In the genomic region with DNA sequence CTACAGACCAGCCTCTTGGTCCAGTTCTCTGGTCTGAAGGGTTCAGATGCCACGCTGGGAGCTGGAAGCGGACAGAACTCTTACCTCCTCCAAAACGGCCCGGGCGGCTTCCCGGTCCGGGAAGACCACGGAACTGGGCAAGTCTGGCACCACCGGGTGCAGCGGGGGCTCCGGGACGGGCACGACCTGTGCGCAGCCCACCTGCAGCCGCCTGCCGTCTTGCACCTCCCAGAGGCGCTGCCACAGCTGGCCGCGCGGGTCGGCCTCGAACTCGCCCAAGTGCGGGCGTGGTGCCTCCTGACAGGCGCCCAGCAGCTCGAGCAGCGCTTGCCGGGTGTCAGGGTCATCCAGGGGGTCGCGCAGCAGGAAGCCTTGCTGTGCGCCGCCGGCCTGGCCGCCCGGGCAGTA, we compare ENCODE assay signal across 8 cellular contexts. TPM values are rescaled to one million over a fixed set of nuclear protein-coding genes. Genes with fewer than 3 reads are reported as not detected.
DNase-seq lines count a peak whose midpoint lies in the region; ATAC-seq, FAIRE-seq and TF ChIP-seq lines count a peak whose summit lies in the region.

No MANE protein-coding gene starts in this region.

- TF ChIP-seq CTCF in AG04450 (IDR thresholded peaks at IDR 0.05; ENCODE audit: low read depth, low read length) (no peak), kidney (IDR thresholded peaks at IDR 0.05; ENCODE audit: borderline replicate concordance, extremely low read depth, insufficient read depth) (no peak)

- ATAC-seq in GM19395 (IDR thresholded peaks at IDR 0.05; ENCODE audit: unreplicated experiment), result peak; percentile 34
- peak; percentile 18 for ATAC-seq in HG03520 (IDR thresholded peaks at IDR 0.05; ENCODE audit: unreplicated experiment)
- peak in 1 of 2 donors; percentile 1 for ATAC-seq in activated naive CD4-positive, alpha-beta T cell treated with anti-CD3 and anti-CD28 coated beads, Interleukin-2, amount 50 U/mL, for 72 hours

- H3K4me1 ChIP-seq in kidney (ENCODE audit: control insufficient read depth in 1 of 2, insufficient read depth in 1 of 2, low read depth in 1 of 2, low read length in 2 of 2) (peaks cover 0 to 4% of the 10 kb centered on the region in 2 donors), subcutaneous abdominal adipose tissue (ENCODE audit: control insufficient read depth in 5 of 5, insufficient read depth in 5 of 5, low read length in 5 of 5) (peaks cover 0 to 32% (median 18%) of the 10 kb centered on the region in 5 donors)

- H3K27me3 ChIP-seq in AG04450 (ENCODE audit: control insufficient read depth, insufficient read depth, low read length) (peaks cover 13% of the 10 kb centered on the region), subcutaneous abdominal adipose tissue (ENCODE audit: control insufficient read depth in 5 of 5, insufficient read depth in 4 of 5, low read length in 5 of 5) (no peaks in the 10 kb centered on the region)

- H3K9me3 Mint-ChIP-seq in activated naive CD4-positive, alpha-beta T cell treated with anti-CD3 and anti-CD28 coated beads, Interleukin-2, amount 50 U/mL, for 72 hours, result peaks cover 7 to 25% of the 10 kb centered on the region in 2 donors

- H3K9me3 ChIP-seq in AG04450 (ENCODE audit: control insufficient read depth, insufficient read depth, low read length) (no peaks in the 10 kb centered on the region; the same call in 1 of the 2 replicates), kidney (ENCODE audit: control insufficient read depth in 1 of 2, low read length in 2 of 2) (no peaks in the 10 kb centered on the region), subcutaneous abdominal adipose tissue (ENCODE audit: control insufficient read depth in 5 of 5, low read length in 5 of 5) (no peaks in the 10 kb centered on the region)

- no peak overlapping the region for H3K27ac ChIP-seq in AG04450 (ENCODE audit: low read depth, low read length)
- no peak overlapping the region for H3K27ac ChIP-seq in kidney (ENCODE audit: low read depth in 2 of 2, low read length in 2 of 2)
- H3K27ac ChIP-seq in subcutaneous abdominal adipose tissue (ENCODE audit: low read depth, low read length), result no peak overlapping the region

- POLR2A ChIA-PET in AG04450 (lab: Yijun Ruan, JAX), result no interaction called here

- no peak for DNase-seq in AG04450 (ENCODE audit: low read depth, low spot score)
- peak; percentile 32 to 63 for DNase-seq in activated naive CD4-positive, alpha-beta T cell treated with anti-CD3 and anti-CD28 coated beads, Interleukin-2, amount 50 U/mL, for 72 hours (ENCODE audit: low spot score in 2 of 2)
- DNase-seq in kidney, result peak; percentile 84
- no peak for DNase-seq in UCSD-AML1 (lab: John Stamatoyannopoulos, UW; ENCODE audit: unreplicated experiment)
- DNase-seq in NCI-H1436 treated with DMSO at 0.1 percent for 48 hours (lab: John Stamatoyannopoulos, UW), result no peak

- intact Hi-C loops in kidney (cut with DNase I), result no loop called here

- no peak for FAIRE-seq in kidney (lab: Jason Lieb, UNC)

- CTCF ChIA-PET in AG04450 (lab: Charles Lee), result no interaction called here

- H3K36me3 ChIP-seq in kidney (ENCODE audit: control insufficient read depth in 1 of 2, insufficient read depth in 2 of 2, low read length in 2 of 2), result no peaks in the 10 kb centered on the region
- H3K36me3 ChIP-seq in subcutaneous abdominal adipose tissue (ENCODE audit: control insufficient read depth in 5 of 5, insufficient read depth in 5 of 5, low read length in 5 of 5), result peaks cover 3 to 18% (median 4%) of the 10 kb centered on the region in 5 donors

- H3K36me3 Mint-ChIP-seq in activated naive CD4-positive, alpha-beta T cell treated with anti-CD3 and anti-CD28 coated beads, Interleukin-2, amount 50 U/mL, for 72 hours, result peaks cover 28 to 32% of the 10 kb centered on the region in 2 donors

- H3K4me3 ChIP-seq in AG04450 (ENCODE audit: low read depth, low read length) (peak overlapping the region; percentile 63), kidney (ENCODE audit: low read length in 2 of 2) (peak overlapping the region in 1 of 2 donors; percentile 70), subcutaneous abdominal adipose tissue (ENCODE audit: low read depth in 1 of 5, low read length in 5 of 5) (peak overlapping the region; percentile 52 to 86 (median 76))

- H3K27ac Mint-ChIP-seq in activated naive CD4-positive, alpha-beta T cell treated with anti-CD3 and anti-CD28 coated beads, Interleukin-2, amount 50 U/mL, for 72 hours, result peak overlapping the region in 1 of 2 donors; percentile 46

- H3K9ac ChIP-seq in kidney (ENCODE audit: low read length in 2 of 2), result no peak overlapping the region
- peak overlapping the region in 3 of 5 donors; percentile 31 to 72 (median 68) for H3K9ac ChIP-seq in subcutaneous abdominal adipose tissue (ENCODE audit: low read length in 5 of 5)

RNA-seq across cellular contexts. Expression of gene CMPK2, which starts 0.8 kb away (rescaled TPM):
- polyA plus RNA-seq in AG04450 (2011; rRNA removed) (not detected in 2 replicates), kidney (ENCODE audit: insufficient read depth, low read depth, low replicate concordance) (2.8 TPM)
- not detected in 2 replicates for polyA minus RNA-seq in AG04450 (2011; rRNA and poly(A)+ RNA removed)
- 10 to 100 TPM in 1 of 2 donors, 1 to 10 TPM in 1; 1.6 to 13.6 TPM for total RNA-seq in activated naive CD4-positive, alpha-beta T cell treated with anti-CD3 and anti-CD28 coated beads, Interleukin-2, amount 50 U/mL, for 72 hours
- 4.5 TPM for total RNA-seq in kidney

RNA-seq across cellular contexts. Expression of gene RSAD2, which starts 12.6 kb away (rescaled TPM):
- polyA plus RNA-seq in AG04450 (2011; rRNA removed) (not detected in 2 replicates), kidney (ENCODE audit: insufficient read depth, low read depth, low replicate concordance) (4.3 TPM)
- not detected in 2 replicates for polyA minus RNA-seq in AG04450 (2011; rRNA and poly(A)+ RNA removed)
- total RNA-seq in activated naive CD4-positive, alpha-beta T cell treated with anti-CD3 and anti-CD28 coated beads, Interleukin-2, amount 50 U/mL, for 72 hours, result 10 to 100 TPM in 1 of 2 donors, 1 to 10 TPM in 1; 2.7 to 11.1 TPM
- 4.5 TPM for total RNA-seq in kidney

RNA-seq across cellular contexts. Expression of gene RNF144A, which starts 52.3 kb away (rescaled TPM):
- polyA plus RNA-seq in AG04450 (2011; rRNA removed) (0.17 and 0.24 TPM in 2 replicates), kidney (ENCODE audit: insufficient read depth, low read depth, low replicate concordance) (4.2 TPM)
- 0.43 and 1.9 TPM in 2 replicates for polyA minus RNA-seq in AG04450 (2011; rRNA and poly(A)+ RNA removed)
- 10 to 100 TPM; 49.3 to 57.5 TPM for total RNA-seq in activated naive CD4-positive, alpha-beta T cell treated with anti-CD3 and anti-CD28 coated beads, Interleukin-2, amount 50 U/mL, for 72 hours
- 12.3 TPM for total RNA-seq in kidney

Comparison
In these comparisons a context has a peak if more than half of its experiments do, and no peak if none do; other contexts are left out.
1. DNase-seq: peak in activated naive CD4-positive, alpha-beta T cell treated with anti-CD3 and anti-CD28 coated beads, Interleukin-2, amount 50 U/mL, for 72 hours (2 of 2) and kidney (single experiment); none in AG04450 (single experiment), UCSD-AML1 (single experiment) and NCI-H1436 treated with DMSO at 0.1 percent for 48 hours (single experiment).
2. H3K9ac ChIP-seq: peak in subcutaneous abdominal adipose tissue (3 of 5); none in kidney (0 of 2).